8 cellular contexts compared by ENCODE assay signal in genomic region chr3:167740961-167741587, GRCh38. TPM values are rescaled to one million over a fixed set of nuclear protein-coding genes. Genes with fewer than 3 reads are reported as not detected.
DNase-seq lines count a peak whose midpoint lies in the region; ATAC-seq and TF ChIP-seq lines count a peak whose summit lies in the region.

No MANE protein-coding gene starts in this region.

- peak; percentile 62 for TF ChIP-seq CTCF in RWPE2 (IDR thresholded peaks at IDR 0.05; ENCODE audit: poor library complexity, severe bottlenecking)
- no peak for TF ChIP-seq CTCF in omental fat pad (IDR thresholded peaks at IDR 0.05)

- no peaks in the 10 kb centered on the region for H3K27me3 ChIP-seq in RWPE2 (ENCODE audit: insufficient read depth, poor library complexity, severe bottlenecking)

- peak; percentile 74 to 81 for ATAC-seq in activated CD4-positive, CD25-positive, alpha-beta regulatory T cell treated with anti-CD3 and anti-CD28 coated beads, Interleukin-2, amount 50 U/mL, for 24 hours
- ATAC-seq in GM21381 (IDR thresholded peaks at IDR 0.05; ENCODE audit: unreplicated experiment) (peak; percentile 94), HG03457 (IDR thresholded peaks at IDR 0.05; ENCODE audit: unreplicated experiment) (peak; percentile 88), RWPE2 (ENCODE audit: low read depth) (peak; percentile 94), omental fat pad (ENCODE audit: low FRiP score) (no peak)

- peaks cover 7% of the 10 kb centered on the region for H3K4me1 ChIP-seq in RWPE2 (ENCODE audit: insufficient read depth, poor library complexity, severe bottlenecking)

- H3K4me3 ChIP-seq in RWPE2 (ENCODE audit: severe bottlenecking), result no peak overlapping the region

- H3K27ac ChIP-seq in RWPE2 (ENCODE audit: poor library complexity, severe bottlenecking) (no peak overlapping the region), cingulate gyrus (ENCODE audit: low read depth, low read length) (peak overlapping the region; percentile 54)

- no peak for DNase-seq in activated CD4-positive, CD25-positive, alpha-beta regulatory T cell treated with anti-CD3 and anti-CD28 coated beads, Interleukin-2, amount 50 U/mL, for 72 hours
- DNase-seq in RWPE2 (ENCODE audit: low spot score) (no peak), myocyte (ENCODE audit: low read depth) (peak; percentile 26), omental fat pad (ENCODE audit: low spot score) (no peak)

- no peaks in the 10 kb centered on the region for H3K9me3 ChIP-seq in RWPE2 (ENCODE audit: severe bottlenecking)

- H3K36me3 ChIP-seq in RWPE2 (ENCODE audit: low read depth), result no peaks in the 10 kb centered on the region; the same call in 1 of the 2 replicates

RNA-seq across cellular contexts. Expression of gene SERPINI1, which starts 5.6 kb away (rescaled TPM):
- total RNA-seq in myocyte, result 1.6 and 2.5 TPM in 2 replicates
- polyA plus RNA-seq in myocyte (2012), result 0.32 TPM
- 1 to 10 TPM; 2.2 to 7.1 (median 4.5) TPM for total RNA-seq in omental fat pad

RNA-seq across cellular contexts. Expression of gene PDCD10, which starts 6.4 kb away (rescaled TPM):
- total RNA-seq in myocyte (27.2 and 30.1 TPM in 2 replicates), omental fat pad (10 to 100 TPM; 46.7 to 66.8 (median 58.0) TPM)
- 18.8 TPM for polyA plus RNA-seq in myocyte (2012)
